In genomic region chr1:109483658-109484518, GRCh38 we compare ENCODE assay signal across 8 cellular contexts. TPM values are rescaled to one million over a fixed set of nuclear protein-coding genes. Genes with fewer than 3 reads are reported as not detected.
A peak's percentile ranks its signal among the peaks of the same experiment; 100 is the strongest.
DNase-seq lines count a peak whose midpoint lies in the region; ATAC-seq and TF ChIP-seq lines count a peak whose summit lies in the region.

TSS of gene ATXN7L2 (plus strand) at chr1:109483905. CDS start at chr1:109483954, 49 bp downstream.

- DNase-seq in AML-193 (lab: John Stamatoyannopoulos, UW) (peak; percentile 80 to 81), NCI-H460 (ENCODE audit: extremely low read depth, low read depth) (peak; percentile 85), cerebellar nuclear complex (lab: John Stamatoyannopoulos, UW) (peak; percentile 59 to 60), kidney tubule cell (ENCODE audit: low spot score) (peak; percentile 92)
- peak; percentile 78 to 83 for DNase-seq in activated CD4-positive, alpha-beta T cell treated with anti-CD3 and anti-CD28 coated beads for 24 hours (ENCODE audit: low read depth in 2 of 2)
- DNase-seq in stimulated activated CD4-positive, alpha-beta T cell treated with anti-CD3 and anti-CD28 coated beads, Interleukin-1b, Interleukin-23, amount 100 ng/mL, for 1 hour (ENCODE audit: low read depth in 2 of 2): peak; percentile 81 to 85

- peak; percentile 93 for TF ChIP-seq POLR2A in GM19193 (IDR thresholded peaks at IDR 0.05; ENCODE audit: extremely low read depth, insufficient read depth, insufficient read length)

- peak; percentile 46 for ATAC-seq in HG03378 (IDR thresholded peaks at IDR 0.05; ENCODE audit: unreplicated experiment)

RNA-seq across cellular contexts. Expression of gene ATXN7L2, which starts in this region (rescaled TPM):
- total RNA-seq in NCI-H460 (2014; rRNA removed; shearing (Covaris generic)): 3.1 TPM in 2 replicates
- 7.9 and 12.8 TPM in 2 replicates for polyA plus RNA-seq in NCI-H460 (2014; cell fraction: nucleus; rRNA removed)

Comparison
In these comparisons a context has a peak if more than half of its experiments do, and no peak if none do; other contexts are left out.
1. Peak in every context shown above with its lines: DNase-seq and ATAC-seq.